Comparison of ENCODE assay signal across 26 cellular contexts in genomic region chr18:76357174-76357573, GRCh38.
"Had no signal": no experiment of that assay in that cellular context is flagged by ENCODE, and none has a peak within 500 bp of the region (broad histone marks: within the 10 kb centered on the region; RNA-seq: fewer than 3 reads in every experiment).

No MANE protein-coding gene starts in this region.

- H3K36me3 ChIP-seq: colonic mucosa had no signal

- H3K4me1 ChIP-seq: colonic mucosa, foreskin keratinocyte, left lung, neural progenitor cell, psoas muscle, spleen had no signal

- H3K27me3 Mint-ChIP-seq: dendritic cell treated with granulocyte-macrophage colony-stimulating factor and Interleukin-4, amounts not matched to agents 40 ng/mL and 50 ng/mL, for 4 days; naive B cell; natural killer cell treated with Interleukin-12 subunit alpha and Interleukin-12 subunit beta and Interleukin-15 and Interleukin-18, amount 100 ng/mL, for 72 hours; stimulated activated memory B cell treated with anti-CD40 and anti-IgM and Interleukin-4, amounts not matched to agents 10 μg/mL and 1 μg/mL and 100 μg/mL, for 72 hours had no signal

- H3K4me3 Mint-ChIP-seq: dendritic cell treated with granulocyte-macrophage colony-stimulating factor and Interleukin-4, amounts not matched to agents 40 ng/mL and 50 ng/mL, for 4 days; mesothelial cell of epicardium; naive B cell; natural killer cell treated with Interleukin-12 subunit alpha and Interleukin-12 subunit beta and Interleukin-15 and Interleukin-18, amount 100 ng/mL, for 72 hours; neural progenitor cell; stimulated activated memory B cell treated with anti-CD40 and anti-IgM and Interleukin-4, amounts not matched to agents 10 μg/mL and 1 μg/mL and 100 μg/mL, for 72 hours had no signal

- H3K4me1 Mint-ChIP-seq: neural progenitor cell; stimulated activated memory B cell treated with anti-CD40 and anti-IgM and Interleukin-4, amounts not matched to agents 10 μg/mL and 1 μg/mL and 100 μg/mL, for 72 hours had no signal

- H3K27ac ChIP-seq: colonic mucosa, esophagus muscularis mucosa, foreskin keratinocyte, gastroesophageal sphincter, heart left ventricle, left lung, neural progenitor cell, psoas muscle, skin epidermis, spleen, transverse colon, upper lobe of right lung, vagina had no signal

- H3K4me3 ChIP-seq: colonic mucosa, esophagus muscularis mucosa, gastroesophageal sphincter, heart left ventricle, left lung, mucosa of descending colon, neural progenitor cell, psoas muscle, skin epidermis, spleen, transverse colon, upper lobe of right lung, vagina had no signal

- H3K9me3 ChIP-seq: colonic mucosa, esophagus muscularis mucosa, gastroesophageal sphincter, left lung, mucosa of descending colon, psoas muscle, transverse colon, upper lobe of right lung, vagina had no signal

- ATAC-seq: foreskin keratinocyte; gastroesophageal sphincter; heart left ventricle; left cardiac atrium; left lung; mucosa of descending colon; natural killer cell treated with Interleukin-12 subunit alpha and Interleukin-12 subunit beta and Interleukin-15 and Interleukin-18, amount 100 ng/mL, for 72 hours; psoas muscle; right cardiac atrium; stimulated activated memory B cell treated with anti-CD40 and anti-IgM and Interleukin-4, amounts not matched to agents 10 μg/mL and 1 μg/mL and 100 μg/mL, for 72 hours; stimulated activated naive CD8-positive, alpha-beta T cell treated with anti-CD3 and anti-CD28 coated beads, Interleukin-15, Interleukin-2, amounts not matched to agents 100 U/mL and 50 U/mL, for 24 hours; upper lobe of right lung had no signal

- H3K9me3 Mint-ChIP-seq: natural killer cell treated with Interleukin-12 subunit alpha and Interleukin-12 subunit beta and Interleukin-15 and Interleukin-18, amount 100 ng/mL, for 72 hours; stimulated activated memory B cell treated with anti-CD40 and anti-IgM and Interleukin-4, amounts not matched to agents 10 μg/mL and 1 μg/mL and 100 μg/mL, for 72 hours had no signal

- H3K27ac Mint-ChIP-seq: dendritic cell treated with granulocyte-macrophage colony-stimulating factor and Interleukin-4, amounts not matched to agents 40 ng/mL and 50 ng/mL, for 4 days; mesothelial cell of epicardium; naive B cell; natural killer cell treated with Interleukin-12 subunit alpha and Interleukin-12 subunit beta and Interleukin-15 and Interleukin-18, amount 100 ng/mL, for 72 hours; neural progenitor cell; stimulated activated memory B cell treated with anti-CD40 and anti-IgM and Interleukin-4, amounts not matched to agents 10 μg/mL and 1 μg/mL and 100 μg/mL, for 72 hours had no signal

- DNase-seq: colonic mucosa; effector memory CD4-positive, alpha-beta T cell; foreskin keratinocyte; heart left ventricle; hippocampal formation; left cardiac atrium; left lung; mesenchymal stem cell; mucosa of descending colon; naive B cell; psoas muscle; right cardiac atrium; spleen; stimulated activated CD4-positive, alpha-beta T cell treated with anti-CD3 and anti-CD28 coated beads, Interleukin-4, amount 100 ng/mL, for 4 hours; stimulated activated naive CD8-positive, alpha-beta T cell treated with anti-CD3 and anti-CD28 coated beads, Interleukin-15, Interleukin-2, amounts not matched to agents 100 U/mL and 50 U/mL, for 24 hours; transverse colon; upper lobe of right lung had no signal

- H3K27me3 ChIP-seq: colonic mucosa, esophagus muscularis mucosa, foreskin keratinocyte, gastroesophageal sphincter, heart left ventricle, left lung, neural progenitor cell, spleen, transverse colon, upper lobe of right lung, vagina had no signal
